In genomic region chr6:14419224-14419623, GRCh38 we compare ENCODE assay signal across 4 cellular contexts.
DNase-seq lines count a peak whose midpoint lies in the region; ATAC-seq, FAIRE-seq and TF ChIP-seq lines count a peak whose summit lies in the region.
"Not testable (repeated sequence)": the region's sequence is repeated elsewhere in the genome, so short reads cannot be mapped to it uniquely, and the experiment has no call there.

No MANE protein-coding gene starts in this region.

- H3K27ac ChIP-seq in A549; HEK293 (ENCODE audit: extremely low read depth, low read depth, low read length); kidney (ENCODE audit: low read depth in 2 of 2, low read length in 2 of 2): not testable (repeated sequence)

- CTCF ChIA-PET in A549 (lab: Yijun Ruan, JAX); HEK293 (lab: Yijun Ruan, JAX): not testable (repeated sequence)

- not testable (repeated sequence) for TF ChIP-seq EP300 in A549 (IDR thresholded peaks at IDR 0.05)

- POLR2A ChIA-PET in A549 (lab: Yijun Ruan, JAX); HEK293 (lab: Yijun Ruan, JAX): not testable (repeated sequence)

- H3K4me3 ChIP-seq in A549; HEK293 (ENCODE audit: low read depth, low read length); kidney (ENCODE audit: low read length in 2 of 2): not testable (repeated sequence)

- not testable (repeated sequence) for H3K4me1 ChIP-seq in A549; HEK293 (ENCODE audit: control insufficient read depth, insufficient read depth, low read length); kidney (ENCODE audit: control insufficient read depth in 1 of 2, insufficient read depth in 1 of 2, low read depth in 1 of 2, low read length in 2 of 2)

- not testable (repeated sequence) for H3K4me2 ChIP-seq in A549

- H3K9me3 ChIP-seq in A549; HEK293 (ENCODE audit: control insufficient read depth, insufficient read depth, low read depth, low read length); kidney (ENCODE audit: control insufficient read depth in 1 of 2, low read length in 2 of 2): not testable (repeated sequence)

- TF ChIP-seq RAD21 in A549 (conservative IDR thresholded peaks at IDR 0.05 in 1 of 2, IDR thresholded peaks at IDR 0.05 in 1 of 2), result not testable (repeated sequence)

- TF ChIP-seq CTCF in A549 (IDR thresholded peaks at IDR 0.05); HEK293 (tag by site-specific recombination; IDR thresholded peaks at IDR 0.05); kidney (IDR thresholded peaks at IDR 0.05; ENCODE audit: borderline replicate concordance, extremely low read depth, insufficient read depth): not testable (repeated sequence)

- not testable (repeated sequence) for ATAC-seq in A549

- not testable (repeated sequence) for H3K9ac ChIP-seq in kidney (ENCODE audit: low read length in 2 of 2)

- 94% methylated on average over 7 of the region's 7 CpGs for WGBS in A549 (ENCODE audit: missing lambda C conversion rate)

- intact Hi-C loops in kidney (cut with DNase I), result not testable (repeated sequence)

- H3K36me3 ChIP-seq in HEK293 (ENCODE audit: control insufficient read depth in 2 of 2, insufficient read depth in 1 of 2, low read length in 2 of 2); kidney (ENCODE audit: control insufficient read depth in 1 of 2, insufficient read depth in 2 of 2, low read length in 2 of 2): not testable (repeated sequence)

- peak; percentile 40 for FAIRE-seq in A204.1 (lab: Jason Lieb, UNC)
- FAIRE-seq in A549 (lab: Jason Lieb, UNC), result not testable (repeated sequence)
- peak; percentile 17 for FAIRE-seq in kidney (lab: Jason Lieb, UNC)

- TF ChIP-seq POLR2A in A549 (IDR thresholded peaks at IDR 0.05; ENCODE audit: low read length), result not testable (repeated sequence)

- not testable (repeated sequence) for DNase-seq in A549 (ENCODE audit: low read depth in 1 of 2, low spot score in 1 of 2); kidney

TF ChIP-seq in A549, 52 proteins besides CTCF, POLR2A, EP300 and RAD21:
- TF ChIP-seq ZC3H11A (IDR thresholded peaks at IDR 0.05), result peak; percentile 65
TF ChIP-seq in A549: peak in this region for 1; not testable (repeated sequence) for 51.

TF ChIP-seq in HEK293, 187 proteins besides CTCF, POLR2A, EP300 and RAD21 (continues in another document):
- TF ChIP-seq ZXDB (tag by site-specific recombination; IDR thresholded peaks at IDR 0.05) (0 out of 2 replicates have a peak, but pooled peaks have one; percentile 25), ZNF518A (tag by site-specific recombination; conservative IDR thresholded peaks at IDR 0.05; ENCODE audit: low read depth) (peak; percentile 80), ZNF555 (tag by site-specific recombination; conservative IDR thresholded peaks at IDR 0.05) (peak; percentile 85), ZNF341 (tag by site-specific recombination; IDR thresholded peaks at IDR 0.05; ENCODE audit: low read depth) (0 out of 2 replicates have a peak, but pooled peaks have one; percentile 16), ZNF426 (tag by site-specific recombination; IDR thresholded peaks at IDR 0.05) (peak; percentile 85), ZNF560 (tag by site-specific recombination; IDR thresholded peaks at IDR 0.05; ENCODE audit: borderline replicate concordance) (0 out of 2 replicates have a peak, but pooled peaks have one; percentile 29), ZBTB8A (tag by site-specific recombination; IDR thresholded peaks at IDR 0.05) (peak; percentile 73), ZNF654 (tag by site-specific recombination; IDR thresholded peaks at IDR 0.05; ENCODE audit: low read depth) (peak; percentile 31; the same call in 1 of the 2 replicates), ZNF266 (tag by site-specific recombination; IDR thresholded peaks at IDR 0.05; ENCODE audit: low read depth) (peak; percentile 42; the same call in 1 of the 2 replicates), ZNF433 (tag by site-specific recombination; IDR thresholded peaks at IDR 0.05; ENCODE audit: low read depth) (peak; percentile 31; the same call in 1 of the 2 replicates), REST (tag by site-specific recombination; IDR thresholded peaks at IDR 0.05) (peak; percentile 57; the same call in 1 of the 2 replicates)
